In genomic region chr3:49617390-49618013, GRCh38 we compare ENCODE assay signal across 2 cellular contexts.
TF ChIP-seq lines count a peak whose summit lies in the region.

No MANE protein-coding gene starts in this region.

TF ChIP-seq in IMR-90, 13 proteins besides CTCF, POLR2A, EP300 and RAD21:
- TF ChIP-seq MAZ (IDR thresholded peaks at IDR 0.05; ENCODE audit: borderline replicate concordance, low read depth, low read length) (no peak), RCOR1 (IDR thresholded peaks at IDR 0.05; ENCODE audit: insufficient replicate concordance, low read length) (no peak), NFE2L2 (IDR thresholded peaks at IDR 0.05; ENCODE audit: low read depth, low read length) (no peak), MAFK (IDR thresholded peaks at IDR 0.05; ENCODE audit: low read depth, low read length) (no peak), USF2 (IDR thresholded peaks at IDR 0.05; ENCODE audit: low read depth, low read length) (no peak), MXI1 (IDR thresholded peaks at IDR 0.05; ENCODE audit: borderline replicate concordance, low read depth, low read length) (no peak), CEBPB (IDR thresholded peaks at IDR 0.05; ENCODE audit: low read depth, low read length) (no peak), FOS (IDR thresholded peaks at IDR 0.05; ENCODE audit: low read depth, low read length) (no peak), CHD1 (IDR thresholded peaks at IDR 0.05; ENCODE audit: low read depth, low read length) (no peak), ELK1 (IDR thresholded peaks at IDR 0.05; ENCODE audit: borderline replicate concordance, low read depth, low read length) (no peak), RFX5 (IDR thresholded peaks at IDR 0.05; ENCODE audit: low read depth, low read length) (no peak), BHLHE40 (IDR thresholded peaks at IDR 0.05; ENCODE audit: low read depth, low read length) (no peak), SMC3 (IDR thresholded peaks at IDR 0.05; ENCODE audit: low read depth, low read length) (no peak)

TF ChIP-seq in H1, 55 proteins besides CTCF, POLR2A, EP300 and RAD21:
- TF ChIP-seq CEBPB (IDR thresholded peaks at IDR 0.05; ENCODE audit: low read depth, low read length) (no peak), ATF2 (IDR thresholded peaks at IDR 0.05; ENCODE audit: low read length) (no peak), FOSL1 (IDR thresholded peaks at IDR 0.05; ENCODE audit: insufficient read depth, low read depth, low read length) (no peak), NRF1 (IDR thresholded peaks at IDR 0.05; ENCODE audit: low read depth, low read length) (no peak), RXRA (IDR thresholded peaks at IDR 0.05; ENCODE audit: insufficient read depth, low read depth, low read length) (no peak), POU5F1 (IDR thresholded peaks at IDR 0.05; ENCODE audit: low read depth, low read length) (no peak), BACH1 (IDR thresholded peaks at IDR 0.05; ENCODE audit: low read length) (no peak), JUN (IDR thresholded peaks at IDR 0.05; ENCODE audit: low read depth, low read length) (no peak), TEAD4 (IDR thresholded peaks at IDR 0.05; ENCODE audit: low read depth, low read length) (no peak), CBX8 (IDR thresholded peaks at IDR 0.05; ENCODE audit: borderline replicate concordance, low read depth, low read length) (no peak), RFX5 (IDR thresholded peaks at IDR 0.05; ENCODE audit: borderline replicate concordance, low read depth, low read length) (no peak), SIRT6 (IDR thresholded peaks at IDR 0.05; ENCODE audit: low read length) (no peak), ZNF274 (IDR thresholded peaks at IDR 0.05; ENCODE audit: borderline replicate concordance, extremely low read depth, low read length) (no peak), KDM1A (IDR thresholded peaks at IDR 0.05; ENCODE audit: borderline replicate concordance, low read length) (no peak), TAF1 (IDR thresholded peaks at IDR 0.05; ENCODE audit: low read depth, low read length) (no peak), CBX5 (IDR thresholded peaks at IDR 0.05; ENCODE audit: low read depth, low read length) (no peak), CREB1 (IDR thresholded peaks at IDR 0.05) (no peak)
